Comparison of ENCODE assay signal across 16 cellular contexts in genomic region chr1:196910208-196910607, GRCh38. TPM values are rescaled to one million over a fixed set of nuclear protein-coding genes. Genes with fewer than 3 reads are reported as not detected.
DNase-seq lines count a peak whose midpoint lies in the region; ATAC-seq and TF ChIP-seq lines count a peak whose summit lies in the region.
"Had no signal": no experiment of that assay in that cellular context is flagged by ENCODE, and none has a peak within 500 bp of the region (broad histone marks: within the 10 kb centered on the region; RNA-seq: fewer than 3 reads in every experiment).

No MANE protein-coding gene starts in this region.

- H3K4me1 ChIP-seq in suprapubic skin = no peaks in the 10 kb centered on the region
- H3K4me1 ChIP-seq: heart left ventricle, psoas muscle, tibial artery had no signal

- no peaks in the 10 kb centered on the region for H3K36me3 ChIP-seq in suprapubic skin
- H3K36me3 ChIP-seq: heart left ventricle, tibial artery had no signal

- no peaks in the 10 kb centered on the region for H3K9me3 ChIP-seq in suprapubic skin
- H3K9me3 ChIP-seq: heart left ventricle, psoas muscle, tibial artery had no signal

- H3K4me3 ChIP-seq in epithelial cell of esophagus (ENCODE audit: low read length) = no peak overlapping the region
- H3K4me3 ChIP-seq in suprapubic skin = no peak overlapping the region
- H3K4me3 ChIP-seq: heart left ventricle, psoas muscle, tibial artery had no signal

- no peak overlapping the region for H3K27ac ChIP-seq in suprapubic skin
- H3K27ac ChIP-seq: heart left ventricle, psoas muscle, tibial artery had no signal

- DNase-seq in SIG-M5 treated with dmso at 0.1 percent for 504 hours (lab: John Stamatoyannopoulos, UW; ENCODE audit: unreplicated experiment) (peak; percentile 13), SIG-M5 (lab: John Stamatoyannopoulos, UW) (no peak), NCI-H1694 treated with DMSO at 0.1 percent for 48 hours (lab: John Stamatoyannopoulos, UW) (peak; percentile 27), epithelial cell of esophagus (ENCODE audit: low read depth) (peak; percentile 7), renal cortical epithelial cell (ENCODE audit: low read depth) (peak; percentile 2), suprapubic skin (ENCODE audit: low spot score in 2 of 2) (no peak)
- DNase-seq in stimulated activated CD4-positive, alpha-beta T cell treated with anti-CD3 and anti-CD28 coated beads, Interleukin-4, amount 100 ng/mL, for 4 hours = no peak
- DNase-seq: activated CD4-positive, alpha-beta T cell treated with anti-CD3 and anti-CD28 coated beads for 36 hours; activated naive CD8-positive, alpha-beta T cell treated with anti-CD3 and anti-CD28 coated beads, Interleukin-2, amount 10 ng/mL, durations not matched to agents 7 days and 5 days; heart left ventricle; naive B cell; psoas muscle; SW 1271; tibial artery had no signal

- peak; percentile 18 for TF ChIP-seq CTCF in epithelial cell of esophagus (IDR thresholded peaks at IDR 0.05; ENCODE audit: insufficient read depth, low read depth, low read length, missing control alignments)
- no peak for TF ChIP-seq CTCF in suprapubic skin (IDR thresholded peaks at IDR 0.05)

- 91% methylated on average over 2 of the region's 2 CpGs for WGBS in suprapubic skin

- TF ChIP-seq POLR2A in suprapubic skin (IDR thresholded peaks at IDR 0.05) = no peak

- no peaks in the 10 kb centered on the region for H3K27me3 ChIP-seq in suprapubic skin
- H3K27me3 ChIP-seq: heart left ventricle, tibial artery had no signal

- no peak for ATAC-seq in HG02588 (IDR thresholded peaks at IDR 0.05; ENCODE audit: unreplicated experiment)
- ATAC-seq: activated CD4-positive, alpha-beta T cell treated with anti-CD3 and anti-CD28 coated beads for 36 hours; heart left ventricle; psoas muscle had no signal

- no peak for TF ChIP-seq EP300 in suprapubic skin (IDR thresholded peaks at IDR 0.05)

RNA-seq across cellular contexts. Expression of gene CFHR4, which starts 22.4 kb away (rescaled TPM):
- total RNA-seq in renal cortical epithelial cell (not detected in 2 replicates), suprapubic skin (not detected)
- total RNA-seq: activated CD4-positive, alpha-beta T cell treated with anti-CD3 and anti-CD28 coated beads for 36 hours; activated naive CD8-positive, alpha-beta T cell treated with anti-CD3 and anti-CD28 coated beads, Interleukin-2, amount 10 ng/mL, durations not matched to agents 7 days and 5 days; heart left ventricle; OCI-LY7; psoas muscle had no signal

RNA-seq across cellular contexts. Expression of gene CFHR2, which starts 33.3 kb away (rescaled TPM):
- total RNA-seq in renal cortical epithelial cell = not detected in 2 replicates
- total RNA-seq in suprapubic skin = 1 to 10 TPM in 1 of 4 donors, not detected in 3; 1.5 TPM
- total RNA-seq: activated CD4-positive, alpha-beta T cell treated with anti-CD3 and anti-CD28 coated beads for 36 hours; activated naive CD8-positive, alpha-beta T cell treated with anti-CD3 and anti-CD28 coated beads, Interleukin-2, amount 10 ng/mL, durations not matched to agents 7 days and 5 days; heart left ventricle; OCI-LY7; psoas muscle had no signal

Comparison
In these comparisons a context has a peak if more than half of its experiments do, and no peak if none do; other contexts are left out.
1. DNase-seq: peak in SIG-M5 treated with dmso at 0.1 percent for 504 hours (single experiment), NCI-H1694 treated with DMSO at 0.1 percent for 48 hours (single experiment), epithelial cell of esophagus (single experiment) and renal cortical epithelial cell (single experiment); none in SIG-M5 (single experiment), suprapubic skin (0 of 2) and stimulated activated CD4-positive, alpha-beta T cell treated with anti-CD3 and anti-CD28 coated beads, Interleukin-4, amount 100 ng/mL, for 4 hours (0 of 2).